Comparison of ENCODE assay signal across 1 cellular context in the genomic region with DNA sequence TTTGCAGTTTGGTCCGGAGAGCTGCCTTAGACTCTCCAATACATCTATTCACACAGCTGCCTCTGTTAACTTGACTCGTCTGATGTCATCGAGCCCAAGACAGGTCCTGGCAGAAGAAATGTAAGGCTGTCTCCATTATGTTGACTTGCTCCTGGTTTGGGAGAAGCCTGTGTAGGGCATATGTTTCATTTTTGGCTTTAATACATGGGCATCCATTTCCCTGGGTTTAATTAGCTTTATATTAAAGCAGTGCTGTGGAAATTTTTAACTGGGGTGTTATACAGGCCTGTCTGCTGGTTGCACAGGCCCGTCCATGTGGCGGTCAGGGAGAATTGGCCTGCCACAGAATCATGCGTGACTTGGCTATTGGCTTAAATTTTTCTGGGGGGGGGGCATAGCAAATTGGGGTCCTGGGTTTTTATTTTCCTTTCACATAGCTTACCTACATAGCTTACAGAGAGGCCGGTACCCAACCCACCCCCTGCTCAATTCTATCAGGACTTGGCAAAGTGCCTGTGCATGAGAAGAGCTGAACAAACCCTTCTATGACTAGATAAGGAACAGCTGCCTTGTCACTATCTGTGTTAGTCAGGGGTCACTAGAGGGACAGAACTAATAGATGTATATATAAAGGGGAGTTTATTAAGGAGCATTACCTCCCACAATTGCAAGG.
TF ChIP-seq lines count a peak whose summit lies in the region.

No MANE protein-coding gene starts in this region.

TF ChIP-seq in K562, 482 proteins besides CTCF, POLR2A, EP300 and RAD21 (continued from another document and continues in another):
- no peak for TF ChIP-seq SMARCB1 (IDR thresholded peaks at IDR 0.05; ENCODE audit: insufficient read length, low read depth)
- TF ChIP-seq, protein P1, sequence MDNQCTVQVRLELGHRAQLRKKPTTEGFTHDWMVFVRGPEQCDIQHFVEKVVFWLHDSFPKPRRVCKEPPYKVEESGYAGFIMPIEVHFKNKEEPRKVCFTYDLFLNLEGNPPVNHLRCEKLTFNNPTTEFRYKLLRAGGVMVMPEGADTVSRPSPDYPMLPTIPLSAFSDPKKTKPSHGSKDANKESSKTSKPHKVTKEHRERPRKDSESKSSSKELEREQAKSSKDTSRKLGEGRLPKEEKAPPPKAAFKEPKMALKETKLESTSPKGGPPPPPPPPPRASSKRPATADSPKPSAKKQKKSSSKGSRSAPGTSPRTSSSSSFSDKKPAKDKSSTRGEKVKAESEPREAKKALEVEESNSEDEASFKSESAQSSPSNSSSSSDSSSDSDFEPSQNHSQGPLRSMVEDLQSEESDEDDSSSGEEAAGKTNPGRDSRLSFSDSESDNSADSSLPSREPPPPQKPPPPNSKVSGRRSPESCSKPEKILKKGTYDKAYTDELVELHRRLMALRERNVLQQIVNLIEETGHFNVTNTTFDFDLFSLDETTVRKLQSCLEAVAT (IDR thresholded peaks at IDR 0.05): no peak
- TF ChIP-seq, protein P2, sequence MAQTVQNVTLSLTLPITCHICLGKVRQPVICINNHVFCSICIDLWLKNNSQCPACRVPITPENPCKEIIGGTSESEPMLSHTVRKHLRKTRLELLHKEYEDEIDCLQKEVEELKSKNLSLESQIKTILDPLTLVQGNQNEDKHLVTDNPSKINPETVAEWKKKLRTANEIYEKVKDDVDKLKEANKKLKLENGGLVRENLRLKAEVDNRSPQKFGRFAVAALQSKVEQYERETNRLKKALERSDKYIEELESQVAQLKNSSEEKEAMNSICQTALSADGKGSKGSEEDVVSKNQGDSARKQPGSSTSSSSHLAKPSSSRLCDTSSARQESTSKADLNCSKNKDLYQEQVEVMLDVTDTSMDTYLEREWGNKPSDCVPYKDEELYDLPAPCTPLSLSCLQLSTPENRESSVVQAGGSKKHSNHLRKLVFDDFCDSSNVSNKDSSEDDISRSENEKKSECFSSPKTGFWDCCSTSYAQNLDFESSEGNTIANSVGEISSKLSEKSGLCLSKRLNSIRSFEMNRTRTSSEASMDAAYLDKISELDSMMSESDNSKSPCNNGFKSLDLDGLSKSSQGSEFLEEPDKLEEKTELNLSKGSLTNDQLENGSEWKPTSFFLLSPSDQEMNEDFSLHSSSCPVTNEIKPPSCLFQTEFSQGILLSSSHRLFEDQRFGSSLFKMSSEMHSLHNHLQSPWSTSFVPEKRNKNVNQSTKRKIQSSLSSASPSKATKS (CRISPR knock-in tag; IDR thresholded peaks at IDR 0.05): no peak
- TF ChIP-seq, protein P3, sequence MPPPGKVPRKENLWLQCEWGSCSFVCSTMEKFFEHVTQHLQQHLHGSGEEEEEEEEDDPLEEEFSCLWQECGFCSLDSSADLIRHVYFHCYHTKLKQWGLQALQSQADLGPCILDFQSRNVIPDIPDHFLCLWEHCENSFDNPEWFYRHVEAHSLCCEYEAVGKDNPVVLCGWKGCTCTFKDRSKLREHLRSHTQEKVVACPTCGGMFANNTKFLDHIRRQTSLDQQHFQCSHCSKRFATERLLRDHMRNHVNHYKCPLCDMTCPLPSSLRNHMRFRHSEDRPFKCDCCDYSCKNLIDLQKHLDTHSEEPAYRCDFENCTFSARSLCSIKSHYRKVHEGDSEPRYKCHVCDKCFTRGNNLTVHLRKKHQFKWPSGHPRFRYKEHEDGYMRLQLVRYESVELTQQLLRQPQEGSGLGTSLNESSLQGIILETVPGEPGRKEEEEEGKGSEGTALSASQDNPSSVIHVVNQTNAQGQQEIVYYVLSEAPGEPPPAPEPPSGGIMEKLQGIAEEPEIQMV (tag; conservative IDR thresholded peaks at IDR 0.05; ENCODE audit: low read depth): no peak
- no peak for TF ChIP-seq ZNF253 (CRISPR knock-in tag; conservative IDR thresholded peaks at IDR 0.05)
- peak; percentile 71 for TF ChIP-seq ZNF175 (CRISPR knock-in tag; IDR thresholded peaks at IDR 0.05; ENCODE audit: low read depth)
- TF ChIP-seq STAT5B (CRISPR knock-in tag; IDR thresholded peaks at IDR 0.05): no peak
- TF ChIP-seq, protein P4, sequence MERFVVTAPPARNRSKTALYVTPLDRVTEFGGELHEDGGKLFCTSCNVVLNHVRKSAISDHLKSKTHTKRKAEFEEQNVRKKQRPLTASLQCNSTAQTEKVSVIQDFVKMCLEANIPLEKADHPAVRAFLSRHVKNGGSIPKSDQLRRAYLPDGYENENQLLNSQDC (CRISPR knock-in tag; IDR thresholded peaks at IDR 0.05): no peak
- TF ChIP-seq FOXJ2 (tag; IDR thresholded peaks at IDR 0.05): no peak
- TF ChIP-seq, protein P5, sequence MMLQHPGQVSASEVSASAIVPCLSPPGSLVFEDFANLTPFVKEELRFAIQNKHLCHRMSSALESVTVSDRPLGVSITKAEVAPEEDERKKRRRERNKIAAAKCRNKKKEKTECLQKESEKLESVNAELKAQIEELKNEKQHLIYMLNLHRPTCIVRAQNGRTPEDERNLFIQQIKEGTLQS (IDR thresholded peaks at IDR 0.05): peak; percentile 90
- TF ChIP-seq, protein P5 (CRISPR knock-in tag; conservative IDR thresholded peaks at IDR 0.05): no peak
- TF ChIP-seq TAF7 (tag; IDR thresholded peaks at IDR 0.05): no peak
- TF ChIP-seq CAMTA2 (CRISPR knock-in tag; conservative IDR thresholded peaks at IDR 0.05): no peak
- TF ChIP-seq ASH1L (IDR thresholded peaks at IDR 0.05; ENCODE audit: borderline replicate concordance, low read depth, partially characterized antibody): no peak
- TF ChIP-seq ZNF212 (CRISPR knock-in tag; IDR thresholded peaks at IDR 0.05): no peak
- TF ChIP-seq ARHGAP35 (IDR thresholded peaks at IDR 0.05; ENCODE audit: partially characterized antibody): no peak
- TF ChIP-seq BCL6 (CRISPR knock-in tag; IDR thresholded peaks at IDR 0.05): no peak
- TF ChIP-seq HLTF (IDR thresholded peaks at IDR 0.05): no peak
- no peak for TF ChIP-seq ZNF77 (CRISPR knock-in tag; IDR thresholded peaks at IDR 0.05)
- TF ChIP-seq POU5F1 (IDR thresholded peaks at IDR 0.05; ENCODE audit: borderline replicate concordance, low read depth, low read length, partially characterized antibody): no peak
- peak; percentile 19; the same call in 1 of the 2 replicates for TF ChIP-seq NFIX (CRISPR knock-in tag; IDR thresholded peaks at IDR 0.05; ENCODE audit: low read depth)
- TF ChIP-seq MED1 (CRISPR knock-in tag; IDR thresholded peaks at IDR 0.05; ENCODE audit: borderline replicate concordance): no peak
- no peak for TF ChIP-seq SRSF7 (optimal IDR thresholded peaks at IDR 0.05; ENCODE audit: low read depth, low read length)
- TF ChIP-seq GTF2E2 (tag; IDR thresholded peaks at IDR 0.05): no peak
- TF ChIP-seq RBM17 (IDR thresholded peaks at IDR 0.05; ENCODE audit: borderline replicate concordance, low read depth, low read length): no peak
- TF ChIP-seq SMC3 (conservative IDR thresholded peaks at IDR 0.05; ENCODE audit: insufficient read depth, low read depth, low read length): no peak
- no peak for TF ChIP-seq ETV6 (IDR thresholded peaks at IDR 0.05; ENCODE audit: borderline replicate concordance in 1 of 2, low read depth in 2 of 2, low read length in 1 of 2)
- TF ChIP-seq ETV6 (CRISPR knock-in tag; IDR thresholded peaks at IDR 0.05; ENCODE audit: borderline replicate concordance): no peak
- TF ChIP-seq KDM2B (CRISPR knock-in tag; IDR thresholded peaks at IDR 0.05): no peak
- no peak for TF ChIP-seq DNMT1 (IDR thresholded peaks at IDR 0.05)
- TF ChIP-seq, protein P6, sequence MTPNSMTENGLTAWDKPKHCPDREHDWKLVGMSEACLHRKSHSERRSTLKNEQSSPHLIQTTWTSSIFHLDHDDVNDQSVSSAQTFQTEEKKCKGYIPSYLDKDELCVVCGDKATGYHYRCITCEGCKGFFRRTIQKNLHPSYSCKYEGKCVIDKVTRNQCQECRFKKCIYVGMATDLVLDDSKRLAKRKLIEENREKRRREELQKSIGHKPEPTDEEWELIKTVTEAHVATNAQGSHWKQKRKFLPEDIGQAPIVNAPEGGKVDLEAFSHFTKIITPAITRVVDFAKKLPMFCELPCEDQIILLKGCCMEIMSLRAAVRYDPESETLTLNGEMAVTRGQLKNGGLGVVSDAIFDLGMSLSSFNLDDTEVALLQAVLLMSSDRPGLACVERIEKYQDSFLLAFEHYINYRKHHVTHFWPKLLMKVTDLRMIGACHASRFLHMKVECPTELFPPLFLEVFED (CRISPR knock-in tag; conservative IDR thresholded peaks at IDR 0.05): no peak
- TF ChIP-seq, protein P7, sequence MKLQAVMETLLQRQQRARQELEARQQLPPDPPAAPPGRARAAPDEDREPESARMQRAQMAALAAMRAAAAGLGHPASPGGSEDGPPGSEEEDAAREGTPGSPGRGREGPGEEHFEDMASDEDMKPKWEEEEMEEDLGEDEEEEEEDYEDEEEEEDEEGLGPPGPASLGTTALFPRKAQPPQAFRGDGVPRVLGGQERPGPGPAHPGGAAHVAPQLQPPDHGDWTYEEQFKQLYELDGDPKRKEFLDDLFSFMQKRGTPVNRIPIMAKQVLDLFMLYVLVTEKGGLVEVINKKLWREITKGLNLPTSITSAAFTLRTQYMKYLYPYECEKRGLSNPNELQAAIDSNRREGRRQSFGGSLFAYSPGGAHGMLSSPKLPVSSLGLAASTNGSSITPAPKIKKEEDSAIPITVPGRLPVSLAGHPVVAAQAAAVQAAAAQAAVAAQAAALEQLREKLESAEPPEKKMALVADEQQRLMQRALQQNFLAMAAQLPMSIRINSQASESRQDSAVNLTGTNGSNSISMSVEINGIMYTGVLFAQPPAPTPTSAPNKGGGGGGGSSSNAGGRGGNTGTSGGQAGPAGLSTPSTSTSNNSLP (IDR thresholded peaks at IDR 0.05; ENCODE audit: borderline replicate concordance, low read depth, low read length): no peak
- TF ChIP-seq, protein P8, sequence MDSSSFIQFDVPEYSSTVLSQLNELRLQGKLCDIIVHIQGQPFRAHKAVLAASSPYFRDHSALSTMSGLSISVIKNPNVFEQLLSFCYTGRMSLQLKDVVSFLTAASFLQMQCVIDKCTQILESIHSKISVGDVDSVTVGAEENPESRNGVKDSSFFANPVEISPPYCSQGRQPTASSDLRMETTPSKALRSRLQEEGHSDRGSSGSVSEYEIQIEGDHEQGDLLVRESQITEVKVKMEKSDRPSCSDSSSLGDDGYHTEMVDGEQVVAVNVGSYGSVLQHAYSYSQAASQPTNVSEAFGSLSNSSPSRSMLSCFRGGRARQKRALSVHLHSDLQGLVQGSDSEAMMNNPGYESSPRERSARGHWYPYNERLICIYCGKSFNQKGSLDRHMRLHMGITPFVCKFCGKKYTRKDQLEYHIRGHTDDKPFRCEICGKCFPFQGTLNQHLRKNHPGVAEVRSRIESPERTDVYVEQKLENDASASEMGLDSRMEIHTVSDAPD (CRISPR knock-in tag; IDR thresholded peaks at IDR 0.05): no peak
- no peak for TF ChIP-seq ZNF431 (CRISPR knock-in tag; IDR thresholded peaks at IDR 0.05)
- TF ChIP-seq, protein P9, sequence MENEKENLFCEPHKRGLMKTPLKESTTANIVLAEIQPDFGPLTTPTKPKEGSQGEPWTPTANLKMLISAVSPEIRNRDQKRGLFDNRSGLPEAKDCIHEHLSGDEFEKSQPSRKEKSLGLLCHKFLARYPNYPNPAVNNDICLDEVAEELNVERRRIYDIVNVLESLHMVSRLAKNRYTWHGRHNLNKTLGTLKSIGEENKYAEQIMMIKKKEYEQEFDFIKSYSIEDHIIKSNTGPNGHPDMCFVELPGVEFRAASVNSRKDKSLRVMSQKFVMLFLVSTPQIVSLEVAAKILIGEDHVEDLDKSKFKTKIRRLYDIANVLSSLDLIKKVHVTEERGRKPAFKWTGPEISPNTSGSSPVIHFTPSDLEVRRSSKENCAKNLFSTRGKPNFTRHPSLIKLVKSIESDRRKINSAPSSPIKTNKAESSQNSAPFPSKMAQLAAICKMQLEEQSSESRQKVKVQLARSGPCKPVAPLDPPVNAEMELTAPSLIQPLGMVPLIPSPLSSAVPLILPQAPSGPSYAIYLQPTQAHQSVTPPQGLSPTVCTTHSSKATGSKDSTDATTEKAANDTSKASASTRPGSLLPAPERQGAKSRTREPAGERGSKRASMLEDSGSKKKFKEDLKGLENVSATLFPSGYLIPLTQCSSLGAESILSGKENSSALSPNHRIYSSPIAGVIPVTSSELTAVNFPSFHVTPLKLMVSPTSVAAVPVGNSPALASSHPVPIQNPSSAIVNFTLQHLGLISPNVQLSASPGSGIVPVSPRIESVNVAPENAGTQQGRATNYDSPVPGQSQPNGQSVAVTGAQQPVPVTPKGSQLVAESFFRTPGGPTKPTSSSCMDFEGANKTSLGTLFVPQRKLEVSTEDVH (IDR thresholded peaks at IDR 0.05; ENCODE audit: low read depth, partially characterized antibody): no peak
- no peak for TF ChIP-seq HDAC8 (tag; IDR thresholded peaks at IDR 0.05)
- no peak for TF ChIP-seq HDAC1 (IDR thresholded peaks at IDR 0.05)
- TF ChIP-seq SRSF9 (IDR thresholded peaks at IDR 0.05; ENCODE audit: borderline replicate concordance, low read depth, low read length): no peak
- peak; percentile 84 for TF ChIP-seq DACH1 (IDR thresholded peaks at IDR 0.05; ENCODE audit: partially characterized antibody)
- no peak for TF ChIP-seq LARP7 (IDR thresholded peaks at IDR 0.05)
- TF ChIP-seq SLC30A9 (CRISPR knock-in tag; IDR thresholded peaks at IDR 0.05): no peak
- no peak for TF ChIP-seq ZNF778 (CRISPR knock-in tag; IDR thresholded peaks at IDR 0.05)
- no peak for TF ChIP-seq SMAD3 (CRISPR knock-in tag; conservative IDR thresholded peaks at IDR 0.05)
- TF ChIP-seq, protein P10, sequence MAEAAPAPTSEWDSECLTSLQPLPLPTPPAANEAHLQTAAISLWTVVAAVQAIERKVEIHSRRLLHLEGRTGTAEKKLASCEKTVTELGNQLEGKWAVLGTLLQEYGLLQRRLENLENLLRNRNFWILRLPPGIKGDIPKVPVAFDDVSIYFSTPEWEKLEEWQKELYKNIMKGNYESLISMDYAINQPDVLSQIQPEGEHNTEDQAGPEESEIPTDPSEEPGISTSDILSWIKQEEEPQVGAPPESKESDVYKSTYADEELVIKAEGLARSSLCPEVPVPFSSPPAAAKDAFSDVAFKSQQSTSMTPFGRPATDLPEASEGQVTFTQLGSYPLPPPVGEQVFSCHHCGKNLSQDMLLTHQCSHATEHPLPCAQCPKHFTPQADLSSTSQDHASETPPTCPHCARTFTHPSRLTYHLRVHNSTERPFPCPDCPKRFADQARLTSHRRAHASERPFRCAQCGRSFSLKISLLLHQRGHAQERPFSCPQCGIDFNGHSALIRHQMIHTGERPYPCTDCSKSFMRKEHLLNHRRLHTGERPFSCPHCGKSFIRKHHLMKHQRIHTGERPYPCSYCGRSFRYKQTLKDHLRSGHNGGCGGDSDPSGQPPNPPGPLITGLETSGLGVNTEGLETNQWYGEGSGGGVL (CRISPR knock-in tag; IDR thresholded peaks at IDR 0.05): no peak
- no peak for TF ChIP-seq HEY1 (CRISPR knock-in tag; IDR thresholded peaks at IDR 0.05; ENCODE audit: borderline replicate concordance)
- no peak for TF ChIP-seq SAP30 (IDR thresholded peaks at IDR 0.05; ENCODE audit: borderline replicate concordance, insufficient read depth, low read depth, low read length, poor library complexity, severe bottlenecking)
- no peak for TF ChIP-seq ETV5 (CRISPR knock-in tag; IDR thresholded peaks at IDR 0.05; ENCODE audit: low read depth)
- peak; percentile 93 for TF ChIP-seq ATF7 (IDR thresholded peaks at IDR 0.05)
- 0 out of 2 replicates have a peak, but pooled peaks have one; percentile 16 for TF ChIP-seq ZNF707 (CRISPR knock-in tag; conservative IDR thresholded peaks at IDR 0.05)
- TF ChIP-seq NUFIP1 (IDR thresholded peaks at IDR 0.05; ENCODE audit: partially characterized antibody): no peak
- TF ChIP-seq ZBTB7A (IDR thresholded peaks at IDR 0.05; ENCODE audit: borderline replicate concordance, control insufficient read depth, low read depth, low read length): no peak
- TF ChIP-seq WHSC1 (IDR thresholded peaks at IDR 0.05; ENCODE audit: low read length): no peak
